In genomic region chr12:46372852-46373302, GRCh38 we compare ENCODE assay signal across 8 cellular contexts. TPM values are rescaled to one million over a fixed set of nuclear protein-coding genes. Genes with fewer than 3 reads are reported as not detected.
A peak's percentile ranks its signal among the peaks of the same experiment; 100 is the strongest.
DNase-seq lines count a peak whose midpoint lies in the region; ATAC-seq and TF ChIP-seq lines count a peak whose summit lies in the region.

No MANE protein-coding gene starts in this region.

- peaks cover 2% of the 10 kb centered on the region for H3K36me3 Mint-ChIP-seq in T-helper 17 cell (ENCODE audit: low read depth)

- H3K4me3 Mint-ChIP-seq in T-helper 17 cell = peak overlapping the region; percentile 93

- H3K36me3 ChIP-seq in H7 (replicated peaks; ENCODE audit: control insufficient read depth, insufficient read depth, low read length) = peaks cover 26% of the 10 kb centered on the region

- H3K27me3 ChIP-seq in H7 (ENCODE audit: control insufficient read depth, insufficient read depth, low read length) = no peaks in the 10 kb centered on the region

- DNase-seq in H7 (peak; percentile 98), T-helper 17 cell (no peak), fibroblast of mammary gland (ENCODE audit: low read depth) (no peak), sciatic nerve (ENCODE audit: low spot score) (no peak)

- intact Hi-C loops in sciatic nerve (cut with DNase I) = no loop called here

- H3K4me1 Mint-ChIP-seq in T-helper 17 cell = peaks cover 40% of the 10 kb centered on the region

- TF ChIP-seq CTCF in fibroblast of mammary gland (conservative IDR thresholded peaks at IDR 0.05; ENCODE audit: control insufficient read depth, insufficient read depth, low read depth, low read length) = no peak

- H3K4me3 ChIP-seq in H7 (ENCODE audit: insufficient read depth, low read depth, low read length) (peak overlapping the region; percentile 81), fibroblast of mammary gland (ENCODE audit: control insufficient read depth, low read depth, low read length) (peak overlapping the region; percentile 64)

- no peaks in the 10 kb centered on the region for H3K9me3 ChIP-seq in T-helper 17 cell (ENCODE audit: control insufficient read depth, low read length, poor library complexity, severe bottlenecking)

- no peaks in the 10 kb centered on the region for H3K27me3 Mint-ChIP-seq in T-helper 17 cell

- peak overlapping the region; percentile 99 for H3K27ac Mint-ChIP-seq in T-helper 17 cell

- ATAC-seq in T-helper 17 cell = no peak
- ATAC-seq in sciatic nerve = peak; percentile 96
- ATAC-seq in HG02798 (IDR thresholded peaks at IDR 0.05; ENCODE audit: poor library complexity, unreplicated experiment) = no peak
- ATAC-seq in HG02610 (IDR thresholded peaks at IDR 0.05; ENCODE audit: unreplicated experiment) = no peak
- ATAC-seq in HG03196 (IDR thresholded peaks at IDR 0.05; ENCODE audit: unreplicated experiment) = no peak
- ATAC-seq in HG03439 (IDR thresholded peaks at IDR 0.05; ENCODE audit: unreplicated experiment) = no peak

RNA-seq across cellular contexts. Expression of gene SLC38A2, which starts 0.3 kb away (rescaled TPM):
- total RNA-seq in H7 (2014; rRNA removed; shearing (Covaris generic)) = 166 and 211 TPM in 2 replicates
- total RNA-seq in T-helper 17 cell (100 to 1,000 TPM; 124 to 173 TPM), sciatic nerve (285 TPM)
